In genomic region chr10:43390791-43391190, GRCh38 we compare ENCODE assay signal across 7 cellular contexts. TPM values are rescaled to one million over a fixed set of nuclear protein-coding genes. Genes with fewer than 3 reads are reported as not detected.
DNase-seq lines count a peak whose midpoint lies in the region; ATAC-seq and TF ChIP-seq lines count a peak whose summit lies in the region.

No MANE protein-coding gene starts in this region.

- H3K27me3 Mint-ChIP-seq in nephron (ENCODE audit: low read depth) = no peaks in the 10 kb centered on the region

- H3K27me3 ChIP-seq in esophagus muscularis mucosa = no peaks in the 10 kb centered on the region

- DNase-seq in T follicular helper cell (ENCODE audit: low read depth) (peak; percentile 35), esophagus muscularis mucosa (ENCODE audit: extremely low spot score) (no peak), mucosa of gallbladder (ENCODE audit: low spot score) (no peak)

- no peak for TF ChIP-seq EP300 in esophagus muscularis mucosa (IDR thresholded peaks at IDR 0.05)

- H3K4me1 Mint-ChIP-seq in nephron = peaks cover 33% of the 10 kb centered on the region

- 68% methylated on average over 5 of the region's 5 CpGs for WGBS in esophagus muscularis mucosa

- H3K4me1 ChIP-seq in esophagus muscularis mucosa = peaks cover 29 to 63% (median 49%) of the 10 kb centered on the region in 4 donors

- intact Hi-C loops in esophagus muscularis mucosa (cut with DNase I) = no loop called here

- no peak overlapping the region for H3K4me3 Mint-ChIP-seq in nephron

- H3K4me3 ChIP-seq in esophagus muscularis mucosa = no peak overlapping the region

- H3K9me3 ChIP-seq in esophagus muscularis mucosa = no peaks in the 10 kb centered on the region

- peaks cover 69 to 93% (median 90%) of the 10 kb centered on the region in 4 donors for H3K36me3 ChIP-seq in esophagus muscularis mucosa

- H3K9me3 Mint-ChIP-seq in nephron = no peaks in the 10 kb centered on the region

- peaks cover 78% of the 10 kb centered on the region for H3K36me3 Mint-ChIP-seq in nephron (ENCODE audit: low read depth)

- peak; percentile 6 for TF ChIP-seq POLR2A in GM18526 (IDR thresholded peaks at IDR 0.05; ENCODE audit: extremely low read depth, insufficient read length)
- TF ChIP-seq POLR2A in esophagus muscularis mucosa (IDR thresholded peaks at IDR 0.05; ENCODE audit: low read depth) = no peak

- TF ChIP-seq CTCF in esophagus muscularis mucosa (IDR thresholded peaks at IDR 0.05) = peak; percentile 35 to 57 (median 38)
- peak; percentile 43 to 47 (median 46) for TF ChIP-seq CTCF in nephron (IDR thresholded peaks at IDR 0.05; ENCODE audit: unreplicated experiment in 3 of 3)

- ATAC-seq in HG03439 (IDR thresholded peaks at IDR 0.05; ENCODE audit: unreplicated experiment) (no peak), HG03565 (IDR thresholded peaks at IDR 0.05; ENCODE audit: unreplicated experiment) (no peak)

- H3K27ac ChIP-seq in esophagus muscularis mucosa (replicated peaks in 1 of 4) = peak overlapping the region; percentile 3 to 40 (median 16)

- peak overlapping the region in 2 of 3 experiments; percentile 4 to 6 for H3K27ac Mint-ChIP-seq in nephron

RNA-seq across cellular contexts. Expression of gene HNRNPF, which starts 18.2 kb away (rescaled TPM):
- total RNA-seq in esophagus muscularis mucosa = 100 to 1,000 TPM; 113 to 243 (median 176) TPM
- 184 TPM for total RNA-seq in mucosa of gallbladder

RNA-seq across cellular contexts. Expression of gene FXYD4, which starts 19.4 kb away (rescaled TPM):
- not detected for total RNA-seq in esophagus muscularis mucosa
- 1.6 TPM for total RNA-seq in mucosa of gallbladder

RNA-seq across cellular contexts. Expression of gene ZNF487, which starts 46.1 kb away (rescaled TPM):
- total RNA-seq in esophagus muscularis mucosa (10 to 100 TPM in 1 of 4 donors, 1 to 10 TPM in 3; 9.1 to 10.1 (median 10.0) TPM), mucosa of gallbladder (5.9 TPM)
